ENCODE assay signal across 20 cellular contexts in genomic region chr4:176654565-176655216, GRCh38.
"Had no signal": no experiment of that assay in that cellular context is flagged by ENCODE, and none has a peak within 500 bp of the region (broad histone marks: within the 10 kb centered on the region; RNA-seq: fewer than 3 reads in every experiment).

No MANE protein-coding gene starts in this region.

- H3K9me3 ChIP-seq: adrenal gland, body of pancreas, esophagus muscularis mucosa had no signal

- H3K4me1 ChIP-seq: adrenal gland, body of pancreas, esophagus muscularis mucosa had no signal

- H3K4me3 ChIP-seq: adrenal gland, body of pancreas, coronary artery, esophagus muscularis mucosa had no signal

- H3K27me3 ChIP-seq: adrenal gland, body of pancreas, esophagus muscularis mucosa had no signal

- H3K36me3 ChIP-seq: adrenal gland, esophagus muscularis mucosa had no signal

- DNase-seq: activated CD4-positive, alpha-beta memory T cell treated with anti-CD3 and anti-CD28 coated beads for 36 hours; activated CD4-positive, alpha-beta T cell treated with anti-CD3 and anti-CD28 coated beads for 36 hours; activated effector memory CD4-positive, alpha-beta T cell treated with Interleukin-2 at 50 U/mL for 16 hours; activated naive CD4-positive, alpha-beta T cell treated with anti-CD3 and anti-CD28 coated beads, Interleukin-2, amount 50 U/mL, for 16 hours; activated T-cell treated with anti-CD3 and anti-CD28 coated beads, Interleukin-2, amount 50 U/mL, for 4 hours; adrenal gland; body of pancreas; caudate nucleus; glutamatergic neuron; hypothalamus; kidney glomerular epithelial cell; left ventricle myocardium superior; mesendoderm; small intestine; stimulated activated CD4-positive, alpha-beta T cell treated with anti-CD3 and anti-CD28 coated beads, Interleukin-4, amount 100 ng/mL, for 4 hours; stimulated activated naive CD8-positive, alpha-beta T cell treated with anti-CD3 and anti-CD28 coated beads, Interleukin-15, Interleukin-2, amounts not matched to agents 100 U/mL and 50 U/mL, for 24 hours; T-helper 17 cell; trophoblast cell had no signal

- H3K27ac ChIP-seq: adrenal gland, body of pancreas, coronary artery, esophagus muscularis mucosa had no signal
